Comparison of ENCODE assay signal across 1 cellular context in the genomic region with DNA sequence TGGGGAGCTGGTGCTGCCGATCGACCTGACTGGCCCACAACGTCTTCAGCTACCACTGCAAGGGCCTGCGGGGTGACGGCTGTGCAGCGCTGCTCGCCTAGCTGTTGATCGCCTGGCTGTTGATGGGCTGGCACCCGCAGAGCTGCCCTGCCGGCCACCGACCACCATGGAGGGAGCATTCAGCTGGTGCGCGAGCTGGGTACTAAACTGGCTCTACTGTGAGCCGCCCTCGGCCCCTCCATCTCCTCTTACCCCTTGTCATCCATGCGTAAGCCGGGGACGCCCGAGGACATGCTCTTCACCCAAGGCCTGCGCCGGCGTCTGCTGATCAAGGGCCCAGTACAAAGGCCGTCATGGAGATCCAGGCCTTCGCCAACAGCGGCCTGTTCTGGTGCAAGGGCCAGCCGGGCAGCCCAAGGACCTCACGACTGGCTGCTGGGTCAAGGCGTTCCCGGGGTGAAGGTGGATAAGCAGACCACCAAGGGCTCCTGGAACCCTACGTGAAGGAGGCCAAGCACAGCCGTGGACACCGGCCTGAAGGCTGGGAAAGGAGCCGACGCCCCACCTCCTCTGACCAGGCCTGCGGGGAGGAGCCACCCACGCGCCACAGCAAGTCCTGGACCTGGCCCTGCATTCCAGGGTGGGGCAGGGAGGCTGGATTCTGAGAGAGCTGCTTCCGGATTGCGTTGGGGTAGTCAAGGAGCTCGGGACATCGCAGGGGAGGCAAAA.
TF ChIP-seq lines count a peak whose summit lies in the region.

No MANE protein-coding gene starts in this region.

TF ChIP-seq in K562, 482 proteins besides CTCF, POLR2A, EP300 and RAD21:
- TF ChIP-seq GATAD2B (IDR thresholded peaks at IDR 0.05; ENCODE audit: borderline replicate concordance) (no peak), ARID2 (IDR thresholded peaks at IDR 0.05) (no peak), TEAD1 (CRISPR knock-in tag; IDR thresholded peaks at IDR 0.05) (peak in 1 of 2 experiments; percentile 84; a peak in 1 of 4 replicates), EGR1 (conservative IDR thresholded peaks at IDR 0.05) (peak; percentile 47), NFIC (IDR thresholded peaks at IDR 0.05) (no peak)
- TF ChIP-seq, protein P1, sequence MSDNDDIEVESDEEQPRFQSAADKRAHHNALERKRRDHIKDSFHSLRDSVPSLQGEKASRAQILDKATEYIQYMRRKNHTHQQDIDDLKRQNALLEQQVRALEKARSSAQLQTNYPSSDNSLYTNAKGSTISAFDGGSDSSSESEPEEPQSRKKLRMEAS (CRISPR knock-in tag; IDR thresholded peaks at IDR 0.05), result 0 out of 2 replicates have a peak, but pooled peaks have one; percentile 14
